In genomic region chr22:32534252-32535215, GRCh38 we compare ENCODE assay signal across 9 cellular contexts. TPM values are rescaled to one million over a fixed set of nuclear protein-coding genes. Genes with fewer than 3 reads are reported as not detected.
DNase-seq lines count a peak whose midpoint lies in the region; ATAC-seq and TF ChIP-seq lines count a peak whose summit lies in the region.
"Had no signal": no experiment of that assay in that cellular context is flagged by ENCODE, and none has a peak within 500 bp of the region (broad histone marks: within the 10 kb centered on the region; RNA-seq: fewer than 3 reads in every experiment).

No MANE protein-coding gene starts in this region.

- H2BK120ac ChIP-seq in mesenchymal stem cell (ENCODE audit: low read depth, low read length), result peak overlapping the region; percentile 66

- no peaks in the 10 kb centered on the region for H4K20me1 ChIP-seq in smooth muscle cell (ENCODE audit: low read depth)

- H3K4me3 ChIP-seq in esophagus squamous epithelium, result no peak overlapping the region
- no peak overlapping the region for H3K4me3 ChIP-seq in mesenchymal stem cell (ENCODE audit: insufficient read depth in 1 of 2, low read depth in 1 of 2, low read length in 2 of 2)
- H3K4me3 ChIP-seq in smooth muscle cell, result no peak overlapping the region

- 75 to 76% methylated on average over 9 to 11 of the region's 15 CpGs for WGBS in esophagus squamous epithelium, 2 donors
- WGBS in mesenchymal stem cell, result 85% methylated on average over 15 of the region's 15 CpGs
- 47% methylated on average over 14 of the region's 15 CpGs for WGBS in smooth muscle cell (ENCODE audit: low lambda C conversion rate)

- H3K27me3 Mint-ChIP-seq in HFFc6 (ENCODE audit: insufficient read depth), result peaks cover 2% of the 10 kb centered on the region

- H3K4me3 Mint-ChIP-seq in HFFc6, result no peak overlapping the region; the same call in 1 of the 2 replicates
- H3K4me3 Mint-ChIP-seq: activated T-cell treated with anti-CD3 and anti-CD28 coated beads, Interleukin-2, amount 50 U/mL, for 4 hours had no signal

- no peaks in the 10 kb centered on the region for H3K36me3 Mint-ChIP-seq in HFFc6 (ENCODE audit: low read depth)

- peak overlapping the region; percentile 20 to 73 for H3K4ac ChIP-seq in mesenchymal stem cell (ENCODE audit: low read depth in 1 of 2, low read length in 2 of 2)

- H2AK5ac ChIP-seq in mesenchymal stem cell (ENCODE audit: low read length, severe bottlenecking), result no peak overlapping the region

- no peak overlapping the region for H3K23ac ChIP-seq in mesenchymal stem cell (ENCODE audit: low read length in 2 of 2)

- TF ChIP-seq POLR2A in esophagus squamous epithelium (IDR thresholded peaks at IDR 0.05), result no peak

- no peak overlapping the region for H4K8ac ChIP-seq in mesenchymal stem cell (ENCODE audit: low read length)

- no peak overlapping the region for H2BK5ac ChIP-seq in mesenchymal stem cell (ENCODE audit: low read depth, low read length, poor library complexity, severe bottlenecking)

- H3K36me3 ChIP-seq in esophagus squamous epithelium (no peaks in the 10 kb centered on the region), mesenchymal stem cell (ENCODE audit: control insufficient read depth in 1 of 2, insufficient read depth in 2 of 2, low read depth in 1 of 2, low read length in 2 of 2) (no peaks in the 10 kb centered on the region), smooth muscle cell (ENCODE audit: low read depth) (no peaks in the 10 kb centered on the region)

- peak overlapping the region; percentile 88 to 92 for H2BK12ac ChIP-seq in mesenchymal stem cell (ENCODE audit: low read length in 2 of 2)

- peak overlapping the region; percentile 56 for H2BK15ac ChIP-seq in mesenchymal stem cell (ENCODE audit: low read depth, poor library complexity, severe bottlenecking)

- H3K18ac ChIP-seq in mesenchymal stem cell (ENCODE audit: low read depth in 1 of 2, low read length in 2 of 2), result peak overlapping the region; percentile 52 to 85

- H3K27me3 ChIP-seq in esophagus squamous epithelium, result peaks cover 0 to 4% (median 0%) of the 10 kb centered on the region in 4 donors
- peaks cover 0 to 28% of the 10 kb centered on the region in 2 experiments for H3K27me3 ChIP-seq in mesenchymal stem cell (ENCODE audit: control insufficient read depth in 1 of 2, insufficient read depth in 1 of 2, low read length in 2 of 2)
- H3K27me3 ChIP-seq in smooth muscle cell (ENCODE audit: low read depth), result no peaks in the 10 kb centered on the region

- H4K91ac ChIP-seq in mesenchymal stem cell (ENCODE audit: low read length), result peak overlapping the region; percentile 36

- H3K27ac ChIP-seq in esophagus squamous epithelium, result peak overlapping the region; percentile 64 to 83 (median 68)
- no peak overlapping the region for H3K27ac ChIP-seq in mesenchymal stem cell (ENCODE audit: low read length, poor library complexity, severe bottlenecking)
- H3K27ac ChIP-seq in smooth muscle cell (ENCODE audit: low read depth), result peak overlapping the region; percentile 92

- H3K79me1 ChIP-seq in mesenchymal stem cell (replicated peaks; ENCODE audit: low read length, poor library complexity, severe bottlenecking), result no peaks in the 10 kb centered on the region

- peak overlapping the region in 1 of 2 experiments; percentile 73 for H3K14ac ChIP-seq in mesenchymal stem cell (ENCODE audit: low read length in 2 of 2)

- peaks cover 3% of the 10 kb centered on the region for H3K79me2 ChIP-seq in smooth muscle cell (ENCODE audit: low read depth)

- peaks cover 53% of the 10 kb centered on the region for H3K4me1 Mint-ChIP-seq in HFFc6 (ENCODE audit: low read depth)

- H3F3A ChIP-seq in smooth muscle cell (ENCODE audit: low read depth), result peaks cover 16% of the 10 kb centered on the region

- peak overlapping the region; percentile 88 for H3K27ac Mint-ChIP-seq in HFFc6

- DNase-seq in HFFc6, result peak; percentile 21
- DNase-seq in esophagus squamous epithelium (lab: John Stamatoyannopoulos, UW), result no peak
- peak; percentile 25 for DNase-seq in mesenchymal stem cell
- no peak for DNase-seq in smooth muscle cell (lab: John Stamatoyannopoulos, UW; ENCODE audit: unreplicated experiment)
- DNase-seq in NCI-H69 (lab: John Stamatoyannopoulos, UW), result no peak
- DNase-seq in NCI-H524 treated with DMSO at 0.1 percent for 48 hours (lab: John Stamatoyannopoulos, UW), result no peak
- DNase-seq in GM19240 (ENCODE audit: insufficient read length, low spot score), result no peak
- DNase-seq: activated T-cell treated with anti-CD3 and anti-CD28 coated beads, Interleukin-2, amount 50 U/mL, for 4 hours had no signal

- H3K9me3 ChIP-seq in esophagus squamous epithelium (no peaks in the 10 kb centered on the region), mesenchymal stem cell (ENCODE audit: control insufficient read depth, low read length) (no peaks in the 10 kb centered on the region), smooth muscle cell (replicated peaks; ENCODE audit: low read depth) (no peaks in the 10 kb centered on the region)

- TF ChIP-seq CTCF in HFFc6 (IDR thresholded peaks at IDR 0.05), result no peak
- TF ChIP-seq CTCF in esophagus squamous epithelium (IDR thresholded peaks at IDR 0.05), result no peak
- no peak for TF ChIP-seq CTCF in smooth muscle cell (IDR thresholded peaks at IDR 0.05; ENCODE audit: borderline replicate concordance, insufficient read depth, poor library complexity, severe bottlenecking)

- H2AFZ ChIP-seq in mesenchymal stem cell (ENCODE audit: low read depth, low read length) (no peak overlapping the region), smooth muscle cell (ENCODE audit: low read depth) (no peak overlapping the region)

- no peaks in the 10 kb centered on the region for H3K9me3 Mint-ChIP-seq in HFFc6
- H3K9me3 Mint-ChIP-seq: activated T-cell treated with anti-CD3 and anti-CD28 coated beads, Interleukin-2, amount 50 U/mL, for 4 hours had no signal

- ATAC-seq in GM21360 (IDR thresholded peaks at IDR 0.05; ENCODE audit: unreplicated experiment), result no peak
- ATAC-seq: activated T-cell treated with anti-CD3 and anti-CD28 coated beads, Interleukin-2, amount 50 U/mL, for 4 hours had no signal

- intact Hi-C loops in esophagus squamous epithelium (cut with DNase I), result loop anchor here (5.0 kb wide), 1 partner anchor 263 kb away; no protein-coding TSS in a partner anchor

- no peak overlapping the region for H3K4me2 ChIP-seq in mesenchymal stem cell (ENCODE audit: low read length, poor library complexity, severe bottlenecking)
- H3K4me2 ChIP-seq in smooth muscle cell, result peak overlapping the region; percentile 48

- H3K9ac ChIP-seq in mesenchymal stem cell (ENCODE audit: low read length), result peak overlapping the region; percentile 67
- peak overlapping the region; percentile 72 for H3K9ac ChIP-seq in smooth muscle cell (ENCODE audit: low read depth)

- peaks cover 11 to 50% (median 31%) of the 10 kb centered on the region in 3 donors for H3K4me1 ChIP-seq in esophagus squamous epithelium
- peaks cover 7% of the 10 kb centered on the region for H3K4me1 ChIP-seq in mesenchymal stem cell (ENCODE audit: control insufficient read depth, insufficient read depth, low read depth, low read length)
- peaks cover 23% of the 10 kb centered on the region for H3K4me1 ChIP-seq in smooth muscle cell (ENCODE audit: low read depth)

RNA-seq across cellular contexts. Expression of gene FBXO7, which starts 59.9 kb away (rescaled TPM):
- total RNA-seq in HFFc6 (2021; fragmentation: NEBNext Ultra II Directional; extraction: Animal tissue kit (Norgen Biotek cat#: 25700)), result 10 to 100 TPM; 61.6 to 81.7 (median 70.8) TPM
- total RNA-seq in esophagus squamous epithelium (10 to 100 TPM; 31.8 to 67.1 (median 49.6) TPM), smooth muscle cell (126 and 138 TPM in 2 replicates)
- 94.9 TPM for polyA plus RNA-seq in mesenchymal stem cell (2013, experiment 1 of 2)
- polyA plus RNA-seq in mesenchymal stem cell (2013, experiment 2 of 2), result 95.3 TPM
- polyA plus RNA-seq in smooth muscle cell, result 141 and 149 TPM in 2 replicates

Comparison
In these comparisons a context has a peak if more than half of its experiments do, and no peak if none do; other contexts are left out.
1. DNase-seq: peak in HFFc6 (single experiment) and mesenchymal stem cell (single experiment); none in esophagus squamous epithelium (single experiment), smooth muscle cell (single experiment), NCI-H69 (single experiment), NCI-H524 treated with DMSO at 0.1 percent for 48 hours (single experiment) and GM19240 (single experiment).